In the genomic region with DNA sequence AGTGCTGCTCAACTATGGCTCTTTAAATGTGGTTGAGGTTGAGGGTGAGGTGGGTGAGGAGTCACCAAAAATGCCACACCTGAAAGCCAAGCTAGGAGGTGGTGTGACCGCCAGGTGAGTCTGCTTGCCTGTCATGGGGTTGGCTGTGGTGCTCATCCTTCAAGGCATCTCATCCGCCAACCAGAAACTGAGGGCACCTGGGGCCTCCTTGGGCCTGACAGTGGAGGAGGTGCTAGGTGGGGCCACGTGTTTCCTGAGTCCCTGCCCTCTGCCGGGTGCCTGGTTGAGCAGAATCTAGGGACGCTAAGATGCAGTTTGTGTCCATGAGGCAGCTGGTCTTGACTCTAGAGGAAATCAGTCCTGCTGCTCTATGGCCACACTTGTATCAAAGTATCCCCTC, we compare ENCODE assay signal across 5 cellular contexts.
"Had no signal": no experiment of that assay in that cellular context is flagged by ENCODE, and none has a peak within 500 bp of the region (broad histone marks: within the 10 kb centered on the region; RNA-seq: fewer than 3 reads in every experiment).

No MANE protein-coding gene starts in this region.

- H3K9me3 Mint-ChIP-seq: activated naive CD4-positive, alpha-beta T cell treated with anti-CD3 and anti-CD28 coated beads, Interleukin-2, amount 10 ng/mL, durations not matched to agents 7 days and 5 days; activated T-helper 2 cell treated with anti-CD3 and anti-CD28 coated beads, Interferon-gamma antibody, Interleukin-2, Interleukin-4, amounts not matched to agents 10 μg/mL and 5 μg/mL and 100 μg/mL, durations not matched to agents 14 hours and 24 hours and 36 hours; dendritic cell treated with granulocyte-macrophage colony-stimulating factor and Interleukin-4, amounts not matched to agents 40 ng/mL and 50 ng/mL, for 4 days; immature natural killer cell; naive thymus-derived CD8-positive, alpha-beta T cell had no signal

- H3K27me3 Mint-ChIP-seq: activated naive CD4-positive, alpha-beta T cell treated with anti-CD3 and anti-CD28 coated beads, Interleukin-2, amount 10 ng/mL, durations not matched to agents 7 days and 5 days; dendritic cell treated with granulocyte-macrophage colony-stimulating factor and Interleukin-4, amounts not matched to agents 40 ng/mL and 50 ng/mL, for 4 days; naive thymus-derived CD8-positive, alpha-beta T cell had no signal

- H3K4me3 Mint-ChIP-seq: activated naive CD4-positive, alpha-beta T cell treated with anti-CD3 and anti-CD28 coated beads, Interleukin-2, amount 10 ng/mL, durations not matched to agents 7 days and 5 days; dendritic cell treated with granulocyte-macrophage colony-stimulating factor and Interleukin-4, amounts not matched to agents 40 ng/mL and 50 ng/mL, for 4 days; immature natural killer cell; naive thymus-derived CD8-positive, alpha-beta T cell had no signal

- H3K27ac Mint-ChIP-seq: activated naive CD4-positive, alpha-beta T cell treated with anti-CD3 and anti-CD28 coated beads, Interleukin-2, amount 10 ng/mL, durations not matched to agents 7 days and 5 days; activated T-helper 2 cell treated with anti-CD3 and anti-CD28 coated beads, Interferon-gamma antibody, Interleukin-2, Interleukin-4, amounts not matched to agents 10 μg/mL and 5 μg/mL and 100 μg/mL, durations not matched to agents 14 hours and 24 hours and 36 hours; dendritic cell treated with granulocyte-macrophage colony-stimulating factor and Interleukin-4, amounts not matched to agents 40 ng/mL and 50 ng/mL, for 4 days; immature natural killer cell had no signal
